Comparison of ENCODE assay signal across 8 cellular contexts in genomic region chr20:325043-325888, GRCh38. TPM values are rescaled to one million over a fixed set of nuclear protein-coding genes. Genes with fewer than 3 reads are reported as not detected.
DNase-seq lines count a peak whose midpoint lies in the region; ATAC-seq and TF ChIP-seq lines count a peak whose summit lies in the region.

Gene SOX12, plus strand, starts transcription at chr20:325552. Its CDS starts 373 bp downstream, at chr20:325925.

- no peak for TF ChIP-seq CTCF in coronary artery (IDR thresholded peaks at IDR 0.05)

- H3K27ac Mint-ChIP-seq in activated CD4-positive, alpha-beta T cell treated with anti-CD3 and anti-CD28 coated beads, Interleukin-2, amount 10 ng/mL, durations not matched to agents 24 days and 14 days: peak within 1 kb of the TSS; percentile 92

- peak within 1 kb of the TSS; percentile 87 to 96 (median 91) for H3K9ac ChIP-seq in BLaER1 treated with 17β-estradiol and CSF1 and Interleukin-3, amounts not matched to agents 10 nM and 100 nM

- intact Hi-C loops in activated CD4-positive, alpha-beta T cell treated with anti-CD3 and anti-CD28 coated beads, Interleukin-2, amount 10 ng/mL, durations not matched to agents 24 days and 14 days (cut with micrococcal nuclease): loop anchor here (1.0 to 2.0 kb wide), 5 partner anchors 14 to 88 kb away; partner anchors contain the start of genes TRIB3 and ZCCHC3
- intact Hi-C loops in left colon (cut with DNase I, micrococcal nuclease): no loop called here

- ATAC-seq in GM19351 (IDR thresholded peaks at IDR 0.05; ENCODE audit: unreplicated experiment) (peak; percentile 76), HG03469 (IDR thresholded peaks at IDR 0.05; ENCODE audit: unreplicated experiment) (peak; percentile 56), left colon (peak; percentile 79)

- peaks cover 2% of the 10 kb centered on the region for H3K36me3 Mint-ChIP-seq in activated CD4-positive, alpha-beta T cell treated with anti-CD3 and anti-CD28 coated beads, Interleukin-2, amount 10 ng/mL, durations not matched to agents 24 days and 14 days (ENCODE audit: low read depth)

- H3K27me3 ChIP-seq in BLaER1 treated with 17β-estradiol and CSF1 and Interleukin-3, amounts not matched to agents 10 nM and 100 nM: no peaks in the 10 kb centered on the region

- H3K4me1 Mint-ChIP-seq in activated CD4-positive, alpha-beta T cell treated with anti-CD3 and anti-CD28 coated beads, Interleukin-2, amount 10 ng/mL, durations not matched to agents 24 days and 14 days: peaks cover 20% of the 10 kb centered on the region

- H4K20me1 ChIP-seq in BLaER1 treated with 17β-estradiol and CSF1 and Interleukin-3, amounts not matched to agents 10 nM and 100 nM: peaks cover 19 to 37% (median 30%) of the 10 kb centered on the region in 11 experiments; a peak in 21 of 22 replicates

- H3K36me3 ChIP-seq in BLaER1 treated with 17β-estradiol and CSF1 and Interleukin-3, amounts not matched to agents 10 nM and 100 nM: peaks cover 0 to 16% (median 5%) of the 10 kb centered on the region in 11 experiments; a peak in 9 of 22 replicates

- peak within 1 kb of the TSS; percentile 69 to 95 (median 84) for H3K4me3 ChIP-seq in BLaER1 treated with 17β-estradiol and CSF1 and Interleukin-3, amounts not matched to agents 10 nM and 100 nM
- peak within 1 kb of the TSS; percentile 91 for H3K4me3 ChIP-seq in coronary artery

- no peaks in the 10 kb centered on the region for H3K9me3 Mint-ChIP-seq in activated CD4-positive, alpha-beta T cell treated with anti-CD3 and anti-CD28 coated beads, Interleukin-2, amount 10 ng/mL, durations not matched to agents 24 days and 14 days

- peak within 1 kb of the TSS; percentile 68 to 98 (median 92); a peak in 21 of 22 replicates for H3K27ac ChIP-seq in BLaER1 treated with 17β-estradiol and CSF1 and Interleukin-3, amounts not matched to agents 10 nM and 100 nM
- peak within 1 kb of the TSS; percentile 81 to 94 for H3K27ac ChIP-seq in coronary artery

- H3K4me2 ChIP-seq in BLaER1 treated with 17β-estradiol and CSF1 and Interleukin-3, amounts not matched to agents 10 nM and 100 nM: peak within 1 kb of the TSS; percentile 79 to 99 (median 91)

- peaks cover 35 to 43% (median 36%) of the 10 kb centered on the region in 10 experiments for H3K4me1 ChIP-seq in BLaER1 treated with 17β-estradiol and CSF1 and Interleukin-3, amounts not matched to agents 10 nM and 100 nM

- H3K27me3 Mint-ChIP-seq in activated CD4-positive, alpha-beta T cell treated with anti-CD3 and anti-CD28 coated beads, Interleukin-2, amount 10 ng/mL, durations not matched to agents 24 days and 14 days: peaks cover 6% of the 10 kb centered on the region

- peak within 1 kb of the TSS; percentile 91 for H3K4me3 Mint-ChIP-seq in activated CD4-positive, alpha-beta T cell treated with anti-CD3 and anti-CD28 coated beads, Interleukin-2, amount 10 ng/mL, durations not matched to agents 24 days and 14 days

- no peaks in the 10 kb centered on the region for H3K9me3 ChIP-seq in BLaER1 treated with 17β-estradiol and CSF1 and Interleukin-3, amounts not matched to agents 10 nM and 100 nM (replicated peaks in 1 of 11)

- DNase-seq in NCI-H526 (lab: John Stamatoyannopoulos, UW): peak; percentile 88 to 98
- DNase-seq in activated CD4-positive, alpha-beta T cell treated with anti-CD3 and anti-CD28 coated beads, Interleukin-2, amount 10 ng/mL, durations not matched to agents 24 days and 14 days: peak; percentile 100
- DNase-seq in coronary artery (ENCODE audit: low spot score): peak; percentile 98
- DNase-seq in left colon: peak; percentile 97 to 99
- DNase-seq in stimulated activated CD4-positive, alpha-beta T cell treated with anti-CD3 and anti-CD28 coated beads, Interleukin-1b, Interleukin-23, amount 100 ng/mL, for 48 hours: peak; percentile 95

RNA-seq across cellular contexts. Expression of gene SOX12, which starts in this region (rescaled TPM):
- 11.0 and 11.2 TPM in 2 replicates for total RNA-seq in activated CD4-positive, alpha-beta T cell treated with anti-CD3 and anti-CD28 coated beads, Interleukin-2, amount 10 ng/mL, durations not matched to agents 24 days and 14 days
- total RNA-seq in left colon: 1 to 10 TPM; 3.8 to 5.6 TPM

Comparison
In these comparisons a context has a peak if more than half of its experiments do, and no peak if none do; other contexts are left out.
1. Peak in every context shown above with its lines: DNase-seq, ATAC-seq, H3K4me3 ChIP-seq and H3K27ac ChIP-seq.